Comparison of ENCODE assay signal across 1 cellular context in genomic region chr15:82538961-82539689, GRCh38.
TF ChIP-seq lines count a peak whose summit lies in the region.

No MANE protein-coding gene starts in this region.

TF ChIP-seq in SK-N-SH, 30 proteins besides CTCF, POLR2A, EP300 and RAD21 (continued from another document):
- TF ChIP-seq USF2 (IDR thresholded peaks at IDR 0.05; ENCODE audit: borderline replicate concordance, low read depth, low read length): no peak
- TF ChIP-seq NFIC (IDR thresholded peaks at IDR 0.05; ENCODE audit: borderline replicate concordance): no peak
- no peak for TF ChIP-seq MEF2A (IDR thresholded peaks at IDR 0.05; ENCODE audit: borderline replicate concordance, low read depth)
